Comparison of ENCODE assay signal across 1 cellular context in the genomic region with DNA sequence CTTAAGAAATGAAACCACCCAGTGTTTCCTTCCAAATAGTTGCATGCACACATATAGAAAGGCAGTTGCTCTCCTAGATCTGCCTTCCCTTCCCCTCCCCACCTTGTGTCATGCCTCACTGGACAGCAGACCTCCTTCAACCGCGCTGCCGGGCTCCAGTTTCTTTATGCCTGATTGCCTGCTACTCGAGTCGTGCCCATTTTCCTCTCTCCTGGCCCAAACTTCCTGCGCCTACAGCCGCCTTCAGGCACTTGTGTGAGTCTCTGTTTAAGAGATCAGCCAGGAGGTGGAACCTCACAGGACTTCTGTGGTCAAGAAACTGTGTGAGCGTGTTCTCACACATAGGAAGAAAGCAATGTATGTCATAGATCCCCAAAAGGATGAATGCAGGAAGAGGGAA.
TF ChIP-seq lines count a peak whose summit lies in the region.

No MANE protein-coding gene starts in this region.

TF ChIP-seq in HepG2, 621 proteins besides CTCF, POLR2A, EP300 and RAD21:
- TF ChIP-seq SP140L (CRISPR knock-in tag; IDR thresholded peaks at IDR 0.05; ENCODE audit: borderline replicate concordance) (no peak), ZNF720 (CRISPR knock-in tag; IDR thresholded peaks at IDR 0.05) (no peak), GATAD1 (CRISPR knock-in tag; IDR thresholded peaks at IDR 0.05) (no peak), RCOR2 (CRISPR knock-in tag; IDR thresholded peaks at IDR 0.05) (no peak)
- TF ChIP-seq, protein P1, sequence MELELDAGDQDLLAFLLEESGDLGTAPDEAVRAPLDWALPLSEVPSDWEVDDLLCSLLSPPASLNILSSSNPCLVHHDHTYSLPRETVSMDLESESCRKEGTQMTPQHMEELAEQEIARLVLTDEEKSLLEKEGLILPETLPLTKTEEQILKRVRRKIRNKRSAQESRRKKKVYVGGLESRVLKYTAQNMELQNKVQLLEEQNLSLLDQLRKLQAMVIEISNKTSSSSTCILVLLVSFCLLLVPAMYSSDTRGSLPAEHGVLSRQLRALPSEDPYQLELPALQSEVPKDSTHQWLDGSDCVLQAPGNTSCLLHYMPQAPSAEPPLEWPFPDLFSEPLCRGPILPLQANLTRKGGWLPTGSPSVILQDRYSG (CRISPR knock-in tag; IDR thresholded peaks at IDR 0.05), result no peak
- TF ChIP-seq, protein P2, sequence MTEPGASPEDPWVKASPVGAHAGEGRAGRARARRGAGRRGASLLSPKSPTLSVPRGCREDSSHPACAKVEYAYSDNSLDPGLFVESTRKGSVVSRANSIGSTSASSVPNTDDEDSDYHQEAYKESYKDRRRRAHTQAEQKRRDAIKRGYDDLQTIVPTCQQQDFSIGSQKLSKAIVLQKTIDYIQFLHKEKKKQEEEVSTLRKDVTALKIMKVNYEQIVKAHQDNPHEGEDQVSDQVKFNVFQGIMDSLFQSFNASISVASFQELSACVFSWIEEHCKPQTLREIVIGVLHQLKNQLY (CRISPR knock-in tag; IDR thresholded peaks at IDR 0.05), result no peak
